In the genomic region with DNA sequence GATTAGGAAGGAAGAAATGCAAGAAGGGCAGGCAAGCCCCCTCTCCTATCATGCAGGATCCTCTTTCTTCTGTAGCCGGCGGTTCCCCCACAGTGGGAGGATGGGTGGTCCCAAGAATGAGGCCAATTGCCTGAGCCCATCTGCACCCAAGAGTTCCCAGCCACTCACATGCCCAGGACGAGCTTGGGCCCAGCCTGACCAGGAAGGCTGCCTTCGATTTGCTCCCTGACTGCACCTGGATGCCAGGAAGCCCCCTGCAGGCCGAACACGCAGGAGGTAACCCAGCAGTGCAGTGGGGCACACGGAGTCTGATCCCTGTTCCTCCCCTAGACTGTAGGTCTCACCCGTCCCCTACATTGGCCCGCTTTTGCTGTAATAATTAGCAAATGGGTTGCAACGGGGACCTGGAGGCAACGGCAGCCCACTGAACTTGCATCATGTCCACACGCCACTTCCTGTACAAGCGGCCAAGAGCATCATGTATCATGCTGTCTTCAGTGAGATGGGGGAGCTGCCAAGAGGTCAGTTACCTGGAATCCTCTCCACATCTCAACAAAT, we compare ENCODE assay signal across 8 cellular contexts.
DNase-seq lines count a peak whose midpoint lies in the region; ATAC-seq, FAIRE-seq and TF ChIP-seq lines count a peak whose summit lies in the region.

No MANE protein-coding gene starts in this region.

- H4K20me1 ChIP-seq in Karpas-422 (ENCODE audit: insufficient read depth, low read depth, low read length) = no peaks in the 10 kb centered on the region

- H3K4me3 ChIP-seq in Karpas-422 (ENCODE audit: low read length) = peak overlapping the region; percentile 71; the same call in 1 of the 2 replicates
- H3K4me3 ChIP-seq in bronchial epithelial cell (ENCODE audit: low read depth, low read length) = no peak overlapping the region
- H3K4me3 ChIP-seq in mucosa of descending colon = no peak overlapping the region

- H3K4me1 ChIP-seq in Karpas-422 (ENCODE audit: low read length) = peaks cover 34% of the 10 kb centered on the region
- peaks cover 4% of the 10 kb centered on the region for H3K4me1 ChIP-seq in mucosa of descending colon (ENCODE audit: low read depth)

- intact Hi-C loops in mucosa of descending colon (cut with DNase I, micrococcal nuclease) = no loop called here

- TF ChIP-seq CTCF in bronchial epithelial cell (IDR thresholded peaks at IDR 0.05; ENCODE audit: insufficient read depth, low read length, severe bottlenecking) (peak; percentile 7), mucosa of descending colon (IDR thresholded peaks at IDR 0.05) (no peak)

- no peaks in the 10 kb centered on the region for H3K27me3 ChIP-seq in Karpas-422 (ENCODE audit: low read length)
- H3K27me3 ChIP-seq in bronchial epithelial cell (ENCODE audit: control insufficient read depth, insufficient read depth, low read length) = no peaks in the 10 kb centered on the region

- FAIRE-seq in bronchial epithelial cell (lab: Jason Lieb, UNC) = no peak

- peak; percentile 8 for DNase-seq in Ammon's horn (ENCODE audit: low spot score)
- peak; percentile 65 for DNase-seq in Karpas-422
- no peak for DNase-seq in bronchial epithelial cell (ENCODE audit: low read depth)
- DNase-seq in mucosa of descending colon = peak in 2 of 3 donors; percentile 28 to 44
- no peak for DNase-seq in NCI-H1105 treated with DMSO at 0.1 percent for 48 hours (lab: John Stamatoyannopoulos, UW)
- DNase-seq in SIG-M5 treated with dmso at 0.1 percent for 504 hours (lab: John Stamatoyannopoulos, UW; ENCODE audit: unreplicated experiment) = no peak
- DNase-seq in OCI-M2 (lab: John Stamatoyannopoulos, UW; ENCODE audit: unreplicated experiment) = no peak

- no peaks in the 10 kb centered on the region for H3K9me2 ChIP-seq in Karpas-422 (replicated peaks; ENCODE audit: insufficient read depth, low read length)

- peak overlapping the region; percentile 78 for H3K9ac ChIP-seq in Karpas-422 (ENCODE audit: low read length)

- no peaks in the 10 kb centered on the region for H3K9me3 ChIP-seq in Karpas-422 (ENCODE audit: low read length)
- no peaks in the 10 kb centered on the region for H3K9me3 ChIP-seq in mucosa of descending colon

- H3K4me2 ChIP-seq in Karpas-422 (ENCODE audit: low read depth, low read length, poor library complexity, severe bottlenecking) = peak overlapping the region; percentile 99

- no peaks in the 10 kb centered on the region for H3K79me2 ChIP-seq in Karpas-422 (ENCODE audit: low read length)

- peak overlapping the region; percentile 54 for H3K27ac ChIP-seq in Karpas-422 (ENCODE audit: low read length)

- H3K36me3 ChIP-seq in Karpas-422 (ENCODE audit: insufficient read depth, low read length) (no peaks in the 10 kb centered on the region), bronchial epithelial cell (ENCODE audit: control insufficient read depth, insufficient read depth, low read length) (peaks cover 6% of the 10 kb centered on the region), mucosa of descending colon (ENCODE audit: low read depth) (no peaks in the 10 kb centered on the region)

- ATAC-seq in mucosa of descending colon (no peak), GM21423 (IDR thresholded peaks at IDR 0.05; ENCODE audit: unreplicated experiment) (no peak)

- H2AFZ ChIP-seq in Karpas-422 (ENCODE audit: low read length) = peak overlapping the region; percentile 38; the same call in 1 of the 2 replicates

Comparison
In these comparisons a context has a peak if more than half of its experiments do, and no peak if none do; other contexts are left out.
1. DNase-seq: peak in Ammon's horn (single experiment), Karpas-422 (single experiment) and mucosa of descending colon (2 of 3); none in bronchial epithelial cell (single experiment), NCI-H1105 treated with DMSO at 0.1 percent for 48 hours (single experiment), SIG-M5 treated with dmso at 0.1 percent for 504 hours (single experiment) and OCI-M2 (single experiment).